In the genomic region with DNA sequence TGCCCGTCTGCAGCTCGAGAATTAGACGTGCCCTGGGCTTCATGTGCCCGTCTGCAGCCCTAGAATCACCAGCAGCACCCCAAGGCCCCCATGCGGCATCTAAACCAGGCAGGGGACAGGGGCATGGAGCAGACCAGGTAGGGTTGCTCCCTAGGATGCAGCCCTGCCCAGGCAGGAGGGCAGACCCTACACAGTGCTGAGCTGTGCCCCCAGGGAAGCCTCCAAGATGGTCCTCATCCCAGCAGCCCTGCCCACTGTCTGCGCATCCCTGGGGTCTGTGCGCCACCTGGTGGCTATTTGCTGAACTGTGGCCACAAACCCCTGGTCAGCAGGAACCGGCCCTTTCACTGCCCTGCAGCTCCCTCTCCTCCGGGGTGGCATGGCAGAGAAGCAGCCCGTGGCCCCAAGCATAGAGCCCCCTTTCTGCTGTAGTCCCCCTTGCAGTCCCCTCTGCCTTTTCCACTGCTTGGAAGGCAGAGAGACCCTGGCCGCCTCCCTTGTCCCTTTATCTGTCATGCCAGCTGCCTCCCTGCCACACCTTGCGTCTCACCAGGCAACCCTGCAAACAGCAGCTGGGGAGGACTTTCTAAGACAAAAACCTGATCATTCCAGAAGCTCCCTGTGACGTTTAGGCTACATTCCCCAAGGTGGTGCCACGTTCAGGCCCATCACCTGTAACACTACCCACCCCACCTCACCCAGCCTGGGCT, we compare ENCODE assay signal across 9 cellular contexts.
DNase-seq lines count a peak whose midpoint lies in the region; ATAC-seq, FAIRE-seq and TF ChIP-seq lines count a peak whose summit lies in the region.
"Had no signal": no experiment of that assay in that cellular context is flagged by ENCODE, and none has a peak within 500 bp of the region (broad histone marks: within the 10 kb centered on the region; RNA-seq: fewer than 3 reads in every experiment).

No MANE protein-coding gene starts in this region.

- H3K9me3 ChIP-seq in HepG2 (ENCODE audit: low read length): no peaks in the 10 kb centered on the region

- DNase-seq in GM12864 (ENCODE audit: low read depth) (no peak), NCI-H1092 treated with DMSO at 0.1 percent for 48 hours (lab: John Stamatoyannopoulos, UW) (peak; percentile 60), cerebellum (ENCODE audit: low spot score) (peak; percentile 77), HepG2 (ENCODE audit: low spot score) (peak; percentile 32), GOT3 (lab: John Stamatoyannopoulos, UW) (no peak)
- DNase-seq in activated CD4-positive, alpha-beta T cell treated with anti-CD3 and anti-CD28 coated beads for 36 hours: peak; percentile 81
- DNase-seq in stimulated activated CD4-positive, alpha-beta T cell treated with anti-CD3 and anti-CD28 coated beads, TNF-alpha, amount 100 ng/mL, for 1 hour (ENCODE audit: low read depth in 3 of 3, low spot score in 1 of 3): peak; percentile 10 to 63 (median 36)

- 19% methylated on average over 12 of the region's 14 CpGs for WGBS in HepG2 (ENCODE audit: low lambda C conversion rate)

- no peak overlapping the region for H3K27ac ChIP-seq in HepG2 (ENCODE audit: extremely low read length, insufficient read depth, low read length)

- CTCF ChIA-PET in activated CD4-positive, alpha-beta T cell treated with anti-CD3 and anti-CD28 coated beads for 36 hours (lab: Charles Lee): interaction anchor here (0.5 to 7.7 kb wide), 28 partner anchors 8 to 414 kb away, joined by 3 to 255 read pairs (median 3); a partner anchor contains a TSS
- CTCF ChIA-PET in HepG2 (lab: Yijun Ruan, JAX; ENCODE audit: low intra/inter-chr PET ratio, low total read pairs): interaction anchor here (3.2 to 3.8 kb wide), 2 partner anchors 102 to 358 kb away, joined by 111 to 148 read pairs; a partner anchor contains a TSS

- H3K4me3 ChIP-seq in GM12864 (ENCODE audit: low read depth, low read length) (no peak overlapping the region), HepG2 (replicated peaks in 1 of 3; ENCODE audit: insufficient read depth in 1 of 3, low read depth in 2 of 3, low read length in 3 of 3) (no peak overlapping the region)

- H3K27ac Mint-ChIP-seq in activated CD4-positive, alpha-beta T cell treated with anti-CD3 and anti-CD28 coated beads for 36 hours: no peak overlapping the region
- H3K27ac Mint-ChIP-seq: dendritic cell treated with granulocyte-macrophage colony-stimulating factor and Interleukin-4, amounts not matched to agents 40 ng/mL and 50 ng/mL, for 4 days had no signal

- peaks cover 23% of the 10 kb centered on the region for H3K4me1 Mint-ChIP-seq in activated CD4-positive, alpha-beta T cell treated with anti-CD3 and anti-CD28 coated beads for 36 hours

- no peak for FAIRE-seq in HepG2 (lab: Jason Lieb, UNC)

- in situ Hi-C loops in HepG2 (cut with HindIII; ENCODE audit: extremely low pct_ligation_motif_present, low pct_unique_long_range_greater_than_20kb): loop anchor here (5.0 to 10.0 kb wide), 3 partner anchors 104 to 356 kb away; a partner anchor contains a TSS

- BruUV-seq in HepG2 (replicated peaks; lab: Mats Ljungman, UMichigan): no TSS peak

- TF ChIP-seq RAD21 in HepG2 (CRISPR knock-in tag; IDR thresholded peaks at IDR 0.05): peak; percentile 97

- no peaks in the 10 kb centered on the region for H3K79me2 ChIP-seq in HepG2 (ENCODE audit: insufficient read depth, low read length)

- no peaks in the 10 kb centered on the region for H3K36me3 ChIP-seq in HepG2 (replicated peaks in 1 of 2; ENCODE audit: control insufficient read depth in 1 of 2, insufficient read depth in 2 of 2, low read length in 2 of 2)

- no peak for TF ChIP-seq EP300 in HepG2 (IDR thresholded peaks at IDR 0.05; ENCODE audit: low read depth in 2 of 2, low read length in 2 of 2)
- no peak for TF ChIP-seq EP300 in HepG2 (CRISPR knock-in tag; IDR thresholded peaks at IDR 0.05; ENCODE audit: borderline replicate concordance)

- no peak for TF ChIP-seq POLR2A in HepG2 (IDR thresholded peaks at IDR 0.05; ENCODE audit: insufficient read depth in 1 of 2, low read depth in 2 of 2, low read length in 2 of 2)

- H4K20me1 ChIP-seq in HepG2 (ENCODE audit: insufficient read depth, low read length): no peaks in the 10 kb centered on the region

- POLR2A ChIA-PET in activated CD4-positive, alpha-beta T cell treated with anti-CD3 and anti-CD28 coated beads for 36 hours (lab: Charles Lee): no interaction called here
- POLR2A ChIA-PET in HepG2 (lab: Yijun Ruan, JAX): no interaction called here

- no peaks in the 10 kb centered on the region for H3K27me3 Mint-ChIP-seq in activated CD4-positive, alpha-beta T cell treated with anti-CD3 and anti-CD28 coated beads for 36 hours

- no peaks in the 10 kb centered on the region for H3K36me3 Mint-ChIP-seq in activated CD4-positive, alpha-beta T cell treated with anti-CD3 and anti-CD28 coated beads for 36 hours (ENCODE audit: low read depth)

- TF ChIP-seq CTCF in GM12864 (IDR thresholded peaks at IDR 0.05; ENCODE audit: low read depth, low read length, missing control alignments) (peak; percentile 96), HepG2 (CRISPR knock-in tag; IDR thresholded peaks at IDR 0.05) (peak; percentile 98)

- H3K4me2 ChIP-seq in HepG2 (ENCODE audit: low read depth, low read length): no peak overlapping the region

- H3K9me3 Mint-ChIP-seq in activated CD4-positive, alpha-beta T cell treated with anti-CD3 and anti-CD28 coated beads for 36 hours (ENCODE audit: low read depth): no peaks in the 10 kb centered on the region
- H3K9me3 Mint-ChIP-seq: dendritic cell treated with granulocyte-macrophage colony-stimulating factor and Interleukin-4, amounts not matched to agents 40 ng/mL and 50 ng/mL, for 4 days had no signal

- ATAC-seq in activated CD4-positive, alpha-beta T cell treated with anti-CD3 and anti-CD28 coated beads for 36 hours: peak; percentile 44
- ATAC-seq in HepG2 (peak; percentile 62), HG03280 (IDR thresholded peaks at IDR 0.05; ENCODE audit: unreplicated experiment) (no peak)

- peaks cover 28% of the 10 kb centered on the region for H3K4me1 ChIP-seq in HepG2 (ENCODE audit: insufficient read depth, low read length)

- H2AFZ ChIP-seq in HepG2 (ENCODE audit: low read length): no peak overlapping the region

- no peak overlapping the region for H3K4me3 Mint-ChIP-seq in activated CD4-positive, alpha-beta T cell treated with anti-CD3 and anti-CD28 coated beads for 36 hours
- H3K4me3 Mint-ChIP-seq: dendritic cell treated with granulocyte-macrophage colony-stimulating factor and Interleukin-4, amounts not matched to agents 40 ng/mL and 50 ng/mL, for 4 days had no signal

- intact Hi-C loops in activated CD4-positive, alpha-beta T cell treated with anti-CD3 and anti-CD28 coated beads for 36 hours (cut with DNase I, micrococcal nuclease): loop anchor here (1.0 to 5.0 kb wide), 4 partner anchors 103 to 686 kb away; a partner anchor contains a TSS
- intact Hi-C loops in HepG2 (cut with micrococcal nuclease; ENCODE audit: unreplicated experiment): loop anchor here (5.0 to 10.0 kb wide), 2 partner anchors 121 to 217 kb away; no protein-coding TSS in a partner anchor

- peaks cover 9 to 65% of the 10 kb centered on the region in 2 experiments; a peak in 4 of 5 replicates for H3K27me3 ChIP-seq in HepG2 (ENCODE audit: control insufficient read depth in 1 of 2, insufficient read depth in 2 of 2, low read length in 2 of 2)

- H3K9ac ChIP-seq in HepG2 (ENCODE audit: insufficient read depth, low read depth, low read length): no peak overlapping the region

TF ChIP-seq in HepG2, 621 proteins besides CTCF, POLR2A, EP300 and RAD21 (continues in another document):
- peak; percentile 42 for TF ChIP-seq MAFF (IDR thresholded peaks at IDR 0.05; ENCODE audit: low read depth, low read length)
- TF ChIP-seq THAP11 (CRISPR knock-in tag; IDR thresholded peaks at IDR 0.05): 0 out of 2 replicates have a peak, but pooled peaks have one; percentile 26
- peak; percentile 90 for TF ChIP-seq SMC3 (IDR thresholded peaks at IDR 0.05; ENCODE audit: low read length)
- TF ChIP-seq TARDBP (CRISPR knock-in tag; IDR thresholded peaks at IDR 0.05): no peak
- TF ChIP-seq AHR (CRISPR knock-in tag; IDR thresholded peaks at IDR 0.05): 0 out of 2 replicates have a peak, but pooled peaks have one; percentile 17
- 0 out of 2 replicates have a peak, but pooled peaks have one; percentile 43 for TF ChIP-seq CBX5 (CRISPR knock-in tag; IDR thresholded peaks at IDR 0.05; ENCODE audit: borderline replicate concordance)
- TF ChIP-seq, protein P1, sequence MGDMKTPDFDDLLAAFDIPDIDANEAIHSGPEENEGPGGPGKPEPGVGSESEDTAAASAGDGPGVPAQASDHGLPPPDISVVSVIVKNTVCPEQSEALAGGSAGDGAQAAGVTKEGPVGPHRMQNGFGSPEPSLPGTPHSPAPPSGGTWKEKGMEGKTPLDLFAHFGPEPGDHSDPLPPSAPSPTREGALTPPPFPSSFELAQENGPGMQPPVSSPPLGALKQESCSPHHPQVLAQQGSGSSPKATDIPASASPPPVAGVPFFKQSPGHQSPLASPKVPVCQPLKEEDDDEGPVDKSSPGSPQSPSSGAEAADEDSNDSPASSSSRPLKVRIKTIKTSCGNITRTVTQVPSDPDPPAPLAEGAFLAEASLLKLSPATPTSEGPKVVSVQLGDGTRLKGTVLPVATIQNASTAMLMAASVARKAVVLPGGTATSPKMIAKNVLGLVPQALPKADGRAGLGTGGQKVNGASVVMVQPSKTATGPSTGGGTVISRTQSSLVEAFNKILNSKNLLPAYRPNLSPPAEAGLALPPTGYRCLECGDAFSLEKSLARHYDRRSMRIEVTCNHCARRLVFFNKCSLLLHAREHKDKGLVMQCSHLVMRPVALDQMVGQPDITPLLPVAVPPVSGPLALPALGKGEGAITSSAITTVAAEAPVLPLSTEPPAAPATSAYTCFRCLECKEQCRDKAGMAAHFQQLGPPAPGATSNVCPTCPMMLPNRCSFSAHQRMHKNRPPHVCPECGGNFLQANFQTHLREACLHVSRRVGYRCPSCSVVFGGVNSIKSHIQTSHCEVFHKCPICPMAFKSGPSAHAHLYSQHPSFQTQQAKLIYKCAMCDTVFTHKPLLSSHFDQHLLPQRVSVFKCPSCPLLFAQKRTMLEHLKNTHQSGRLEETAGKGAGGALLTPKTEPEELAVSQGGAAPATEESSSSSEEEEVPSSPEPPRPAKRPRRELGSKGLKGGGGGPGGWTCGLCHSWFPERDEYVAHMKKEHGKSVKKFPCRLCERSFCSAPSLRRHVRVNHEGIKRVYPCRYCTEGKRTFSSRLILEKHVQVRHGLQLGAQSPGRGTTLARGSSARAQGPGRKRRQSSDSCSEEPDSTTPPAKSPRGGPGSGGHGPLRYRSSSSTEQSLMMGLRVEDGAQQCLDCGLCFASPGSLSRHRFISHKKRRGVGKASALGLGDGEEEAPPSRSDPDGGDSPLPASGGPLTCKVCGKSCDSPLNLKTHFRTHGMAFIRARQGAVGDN (CRISPR knock-in tag; IDR thresholded peaks at IDR 0.05): peak; percentile 32; the same call in 1 of the 2 replicates
- peak; percentile 53 for TF ChIP-seq XRCC5 (optimal IDR thresholded peaks at IDR 0.05; ENCODE audit: low read length)
- TF ChIP-seq ZNF143 (CRISPR knock-in tag; IDR thresholded peaks at IDR 0.05): 0 out of 2 replicates have a peak, but pooled peaks have one; percentile 25
- peak; percentile 58; the same call in 1 of the 2 replicates for TF ChIP-seq ZNF263 (CRISPR knock-in tag; IDR thresholded peaks at IDR 0.05)
- no peak for TF ChIP-seq HNRNPLL (IDR thresholded peaks at IDR 0.05; ENCODE audit: low read depth, low read length, poor library complexity, severe bottlenecking)

Comparison
In these comparisons a context has a peak if more than half of its experiments do, and no peak if none do; other contexts are left out.
1. DNase-seq: peak in NCI-H1092 treated with DMSO at 0.1 percent for 48 hours (single experiment), activated CD4-positive, alpha-beta T cell treated with anti-CD3 and anti-CD28 coated beads for 36 hours (single experiment), cerebellum (single experiment), HepG2 (single experiment) and stimulated activated CD4-positive, alpha-beta T cell treated with anti-CD3 and anti-CD28 coated beads, TNF-alpha, amount 100 ng/mL, for 1 hour (3 of 3); none in GM12864 (single experiment) and GOT3 (single experiment).